Comparison of ENCODE assay signal across 20 cellular contexts in genomic region chr11:134987828-134988227, GRCh38.
DNase-seq lines count a peak whose midpoint lies in the region; FAIRE-seq and TF ChIP-seq lines count a peak whose summit lies in the region.
"Had no signal": no experiment of that assay in that cellular context is flagged by ENCODE, and none has a peak within 500 bp of the region (broad histone marks: within the 10 kb centered on the region; RNA-seq: fewer than 3 reads in every experiment).

No MANE protein-coding gene starts in this region.

- H3K27ac Mint-ChIP-seq in H9: peak overlapping the region in 2 of 3 experiments; percentile 25 to 96; a peak in 1 of 7 replicates
- H3K27ac Mint-ChIP-seq: CD4-positive, CD25-positive, alpha-beta regulatory T cell; CD8-positive, alpha-beta T cell had no signal

- H3K4me3 Mint-ChIP-seq in H9: no peak overlapping the region
- H3K4me3 Mint-ChIP-seq: CD8-positive, alpha-beta T cell had no signal

- H2AK5ac ChIP-seq in H9 (ENCODE audit: insufficient read length, low read length) (no peak overlapping the region), mesenchymal stem cell (ENCODE audit: low read length, severe bottlenecking) (no peak overlapping the region)

- H3K79me2 ChIP-seq in H9 (ENCODE audit: insufficient read depth, low read length): no peaks in the 10 kb centered on the region

- H3K36me3 Mint-ChIP-seq in H9 (ENCODE audit: insufficient read depth in 1 of 3, low read depth in 3 of 3): no peaks in the 10 kb centered on the region; a peak in 2 of 7 replicates
- H3K36me3 Mint-ChIP-seq: CD4-positive, CD25-positive, alpha-beta regulatory T cell; CD8-positive, alpha-beta T cell had no signal

- no peaks in the 10 kb centered on the region for H4K20me1 ChIP-seq in H9 (ENCODE audit: control insufficient read depth, insufficient read depth, insufficient read length)

- H3K18ac ChIP-seq in H9 (ENCODE audit: insufficient read length, low read depth, low read length) (no peak overlapping the region), mesenchymal stem cell (ENCODE audit: low read depth in 1 of 2, low read length in 2 of 2) (no peak overlapping the region)

- WGBS in H9 (ENCODE audit: extremely low coverage, insufficient read length, low lambda C conversion rate): no CpG with 5 or more reads among the region's 8 CpGs
- WGBS in mesenchymal stem cell: 89% methylated on average over 8 of the region's 8 CpGs

- H3K9me3 ChIP-seq in H9 (ENCODE audit: control insufficient read depth, low read depth, low read length): no peaks in the 10 kb centered on the region
- no peaks in the 10 kb centered on the region for H3K9me3 ChIP-seq in mesenchymal stem cell (ENCODE audit: control insufficient read depth, low read length)

- H4K8ac ChIP-seq in H9 (replicated peaks; ENCODE audit: insufficient read length, low read depth, low read length) (no peak overlapping the region), mesenchymal stem cell (ENCODE audit: low read length) (no peak overlapping the region)

- H4K91ac ChIP-seq in H9 (ENCODE audit: insufficient read length, low read depth, low read length) (no peak overlapping the region), mesenchymal stem cell (ENCODE audit: low read length) (no peak overlapping the region)

- H2BK12ac ChIP-seq in H9 (ENCODE audit: insufficient read length, low read depth, low read length) (no peak overlapping the region), mesenchymal stem cell (ENCODE audit: low read length in 2 of 2) (no peak overlapping the region)

- H3K4me3 ChIP-seq in dorsolateral prefrontal cortex: no peak overlapping the region
- no peak overlapping the region for H3K4me3 ChIP-seq in mesenchymal stem cell (ENCODE audit: insufficient read depth in 1 of 2, low read depth in 1 of 2, low read length in 2 of 2)
- H3K4me3 ChIP-seq: GM12878 had no signal

- H3K36me3 ChIP-seq in mesenchymal stem cell (ENCODE audit: control insufficient read depth in 1 of 2, insufficient read depth in 2 of 2, low read depth in 1 of 2, low read length in 2 of 2): no peaks in the 10 kb centered on the region

- H3K14ac ChIP-seq in H9 (ENCODE audit: insufficient read depth, low read length) (no peak overlapping the region), mesenchymal stem cell (ENCODE audit: low read length in 2 of 2) (no peak overlapping the region)

- H3K4me2 ChIP-seq in H9 (ENCODE audit: insufficient read depth, insufficient read length, low read length) (no peak overlapping the region), mesenchymal stem cell (ENCODE audit: low read length, poor library complexity, severe bottlenecking) (no peak overlapping the region)

- no peaks in the 10 kb centered on the region; the same call in 1 of the 2 replicates for H3K27me3 Mint-ChIP-seq in H9 (ENCODE audit: low read depth)
- H3K27me3 Mint-ChIP-seq: CD4-positive, CD25-positive, alpha-beta regulatory T cell had no signal

- H3K79me1 ChIP-seq in H9 (ENCODE audit: insufficient read depth, low read depth, low read length, poor library complexity, severe bottlenecking): no peaks in the 10 kb centered on the region
- no peaks in the 10 kb centered on the region for H3K79me1 ChIP-seq in mesenchymal stem cell (replicated peaks; ENCODE audit: low read length, poor library complexity, severe bottlenecking)

- H2AFZ ChIP-seq in H9 (ENCODE audit: low read length) (no peak overlapping the region), mesenchymal stem cell (ENCODE audit: low read depth, low read length) (no peak overlapping the region)

- no peak overlapping the region for H4K5ac ChIP-seq in H9 (ENCODE audit: insufficient read length, low read depth, low read length)

- H3T11ph ChIP-seq in H9 (ENCODE audit: low read length): no peak overlapping the region

- no peak overlapping the region for H3K27ac ChIP-seq in H9 (ENCODE audit: insufficient read length, low read depth, low read length)
- H3K27ac ChIP-seq in dorsolateral prefrontal cortex: peak overlapping the region in 30 of 59 donors; percentile 3 to 73 (median 56)
- H3K27ac ChIP-seq in mesenchymal stem cell (ENCODE audit: low read length, poor library complexity, severe bottlenecking): no peak overlapping the region
- H3K27ac ChIP-seq: C4-2B had no signal

- no peak for FAIRE-seq in GM12891 (lab: Jason Lieb, UNC)
- FAIRE-seq: D721Med, GM12878, GM18507 had no signal

- H3K23ac ChIP-seq in H9 (ENCODE audit: insufficient read length, low read depth, low read length) (no peak overlapping the region), mesenchymal stem cell (ENCODE audit: low read length in 2 of 2) (no peak overlapping the region)

- no peak overlapping the region for H3K9ac ChIP-seq in H9 (ENCODE audit: extremely low read depth, insufficient read length, low read length)
- H3K9ac ChIP-seq in mesenchymal stem cell (ENCODE audit: low read length): no peak overlapping the region

- no peak overlapping the region for H2BK120ac ChIP-seq in H9 (ENCODE audit: low read depth, low read length, poor library complexity, severe bottlenecking)
- H2BK120ac ChIP-seq in mesenchymal stem cell (ENCODE audit: low read depth, low read length): no peak overlapping the region

- H2BK5ac ChIP-seq in H9 (ENCODE audit: insufficient read length, low read length) (no peak overlapping the region), mesenchymal stem cell (ENCODE audit: low read depth, low read length, poor library complexity, severe bottlenecking) (no peak overlapping the region)

- H3K23me2 ChIP-seq in H9 (ENCODE audit: insufficient read length, low read depth, low read length, poor library complexity, severe bottlenecking): peaks cover 4% of the 10 kb centered on the region

- H3K27me3 ChIP-seq in H9 (ENCODE audit: insufficient read depth, low read length) (no peaks in the 10 kb centered on the region), dorsolateral prefrontal cortex (no peaks in the 10 kb centered on the region), mesenchymal stem cell (ENCODE audit: control insufficient read depth in 1 of 2, insufficient read depth in 1 of 2, low read length in 2 of 2) (peaks cover 0 to 4% of the 10 kb centered on the region in 2 experiments)

- H2BK15ac ChIP-seq in H9 (ENCODE audit: low read depth, low read length) (no peak overlapping the region), mesenchymal stem cell (ENCODE audit: low read depth, poor library complexity, severe bottlenecking) (no peak overlapping the region)

- H3K4me1 ChIP-seq in H9 (ENCODE audit: insufficient read depth, low read length) (peaks cover 10% of the 10 kb centered on the region; the same call in 1 of the 2 replicates), mesenchymal stem cell (ENCODE audit: control insufficient read depth, insufficient read depth, low read depth, low read length) (no peaks in the 10 kb centered on the region)

- intact Hi-C loops in dorsolateral prefrontal cortex (cut with DNase I) (no loop called here), posterior vena cava (cut with DNase I) (no loop called here)

- peaks cover 58 to 70% of the 10 kb centered on the region in 2 experiments for H3K4me1 Mint-ChIP-seq in H9
- H3K4me1 Mint-ChIP-seq: CD4-positive, CD25-positive, alpha-beta regulatory T cell had no signal

- no peak overlapping the region for H2BK20ac ChIP-seq in H9 (ENCODE audit: low read depth, low read length, poor library complexity, severe bottlenecking)

- H3K4ac ChIP-seq in H9 (ENCODE audit: low read depth, low read length) (no peak overlapping the region), mesenchymal stem cell (ENCODE audit: low read depth in 1 of 2, low read length in 2 of 2) (no peak overlapping the region)

- TF ChIP-seq POLR2A in GM12891 (IDR thresholded peaks at IDR 0.05; ENCODE audit: low read depth, low read length): no peak

- no peak for DNase-seq in H9
- DNase-seq in dorsolateral prefrontal cortex: peak in 3 of 10 donors; percentile 17 to 51 (median 42)
- DNase-seq in left kidney (ENCODE audit: low read depth, low spot score): peak; percentile 55
- peak; percentile 22 for DNase-seq in superior temporal gyrus (ENCODE audit: extremely low spot score)
- DNase-seq in posterior vena cava (ENCODE audit: low spot score): no peak
- DNase-seq in stimulated activated naive CD4-positive, alpha-beta T cell treated with Interleukin-2 at 50 U/mL for 16 hours (lab: John Stamatoyannopoulos, UW): no peak
- no peak for DNase-seq in GM12891 (ENCODE audit: insufficient read length, low spot score)
- no peak for DNase-seq in mesenchymal stem cell
- DNase-seq: CD4-positive, CD25-positive, alpha-beta regulatory T cell; CD8-positive, alpha-beta T cell; DMS 273 treated with DMSO at 0.1 percent for 48 hours; DMS79; EL; GDM1; GOT3; H7 had no signal

- no peaks in the 10 kb centered on the region for H3K9me3 Mint-ChIP-seq in H9
- H3K9me3 Mint-ChIP-seq: CD8-positive, alpha-beta T cell had no signal

- H3K56ac ChIP-seq in H9 (ENCODE audit: insufficient read length, low read depth, low read length): no peak overlapping the region

- TF ChIP-seq CTCF in H9 (conservative IDR thresholded peaks at IDR 0.05) (no peak), dorsolateral prefrontal cortex (IDR thresholded peaks at IDR 0.05 in 54 of 56, conservative IDR thresholded peaks at IDR 0.05 in 2 of 56; ENCODE audit: low read depth in 1 of 56, partially characterized antibody in 56 of 56) (no peak)

TF ChIP-seq in GM12891, 5 proteins besides CTCF, POLR2A, EP300 and RAD21:
- TF ChIP-seq TAF1 (IDR thresholded peaks at IDR 0.05; ENCODE audit: low read depth, low read length) (no peak), POLR2AphosphoS5 (IDR thresholded peaks at IDR 0.05; ENCODE audit: low read depth, low read length) (no peak), PAX5 (IDR thresholded peaks at IDR 0.05; ENCODE audit: insufficient read depth, low read length, severe bottlenecking) (no peak), SPI1 (IDR thresholded peaks at IDR 0.05; ENCODE audit: low read depth, low read length) (no peak), POU2F2 (IDR thresholded peaks at IDR 0.05; ENCODE audit: low read depth, low read length) (no peak)
TF ChIP-seq in GM12891: peak in this region for 0.

Comparison
In these comparisons a context has a peak if more than half of its experiments do, and no peak if none do; other contexts are left out.
1. DNase-seq: peak in left kidney (single experiment) and superior temporal gyrus (single experiment); none in H9 (single experiment), posterior vena cava (single experiment), stimulated activated naive CD4-positive, alpha-beta T cell treated with Interleukin-2 at 50 U/mL for 16 hours (single experiment), GM12891 (single experiment) and mesenchymal stem cell (single experiment).
2. H3K27ac ChIP-seq: peak in dorsolateral prefrontal cortex (30 of 59); none in H9 (single experiment) and mesenchymal stem cell (single experiment).